Comparison of ENCODE assay signal across 19 cellular contexts in genomic region chr4:168535689-168536088, GRCh38.
"Had no signal": no experiment of that assay in that cellular context is flagged by ENCODE, and none has a peak within 500 bp of the region (broad histone marks: within the 10 kb centered on the region; RNA-seq: fewer than 3 reads in every experiment).

No MANE protein-coding gene starts in this region.

- DNase-seq: activated CD4-positive, alpha-beta T cell treated with anti-CD3 and anti-CD28 coated beads for 4 hours; activated CD4-positive, alpha-beta T cell treated with anti-CD3 and anti-CD28 coated beads, Interleukin-2, amount 50 U/mL, for 48 hours; activated CD8-positive, alpha-beta memory T cell treated with anti-CD3 and anti-CD28 coated beads, Interleukin-2, amount 50 U/mL, for 48 hours; activated naive CD4-positive, alpha-beta T cell treated with Interleukin-2 at 50 U/mL for 16 hours; activated naive CD8-positive, alpha-beta T cell treated with anti-CD3 and anti-CD28 coated beads for 36 hours; activated T-cell treated with anti-CD3 and anti-CD28 coated beads, Interleukin-2, amount 50 U/mL, for 4 hours; amygdala; colonic mucosa; immature natural killer cell; left lung; nephron progenitor cell; nucleus accumbens; posterior cingulate gyrus; stimulated activated CD4-positive, alpha-beta T cell treated with anti-CD3 and anti-CD28 coated beads, Interleukin-4, amount 100 ng/mL, for 4 hours; substantia nigra; T-helper 9 cell had no signal

- H3K27me3 ChIP-seq: colonic mucosa, left lung, tibial nerve had no signal

- H3K36me3 ChIP-seq: colonic mucosa, left lung, tibial nerve had no signal

- H3K4me1 ChIP-seq: colonic mucosa, left lung, tibial nerve had no signal

- H3K9me3 ChIP-seq: colonic mucosa, left lung, tibial nerve had no signal

- H3K27ac ChIP-seq: colonic mucosa, epithelial cell of prostate, left lung, tibial nerve had no signal

- H3K4me3 ChIP-seq: colonic mucosa, left lung, tibial nerve had no signal

- ATAC-seq: activated T-cell treated with anti-CD3 and anti-CD28 coated beads, Interleukin-2, amount 50 U/mL, for 4 hours; left lung; WTC11 had no signal
